8 cellular contexts compared by ENCODE assay signal in the genomic region with DNA sequence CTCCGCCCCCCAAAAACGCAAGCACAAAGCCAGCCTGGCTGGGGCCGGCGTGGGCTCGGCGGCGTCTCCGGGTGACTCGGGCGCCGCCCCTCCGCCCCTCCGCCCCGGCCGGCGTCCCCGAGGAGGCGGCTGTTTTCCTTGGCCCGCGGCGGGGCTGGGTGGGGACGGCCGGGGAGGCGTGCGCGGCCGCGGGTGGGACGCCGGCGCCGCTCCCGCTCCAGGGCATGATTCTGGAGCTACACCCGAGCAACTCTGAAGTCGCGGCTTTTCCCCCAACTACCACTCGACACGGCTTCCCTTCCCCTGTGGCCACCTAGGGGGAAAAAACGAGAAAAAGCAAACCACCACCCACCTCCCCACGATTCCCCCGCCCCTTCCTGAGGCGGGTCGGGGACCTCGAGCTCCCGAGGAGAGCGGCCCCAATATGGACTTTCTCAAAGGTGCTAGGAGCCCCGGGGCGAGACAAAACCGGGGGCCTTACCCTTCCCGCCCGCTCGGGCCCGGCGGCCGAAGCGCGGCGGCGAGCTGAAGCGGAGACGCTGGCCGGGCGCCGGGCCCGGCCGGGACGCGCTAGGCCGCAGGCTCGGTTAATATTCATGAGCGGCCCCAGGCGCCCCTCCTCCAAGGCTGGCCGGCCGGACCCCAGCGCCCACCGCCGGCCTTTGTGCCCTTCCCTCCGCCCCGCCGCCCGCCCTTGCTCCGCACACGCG. TPM values are rescaled to one million over a fixed set of nuclear protein-coding genes. Genes with fewer than 3 reads are reported as not detected.
DNase-seq lines count a peak whose midpoint lies in the region; ATAC-seq and TF ChIP-seq lines count a peak whose summit lies in the region.

No MANE protein-coding gene starts in this region.

- peak overlapping the region; percentile 93 for H3K9ac ChIP-seq in PC-3 (ENCODE audit: low read length)

- CTCF ChIA-PET in PC-3 (lab: Charles Lee), result interaction anchor here (1.4 kb wide), 1 partner anchor 105 kb away, joined by 5 read pairs; no protein-coding TSS in a partner anchor

- H4K20me1 ChIP-seq in PC-3 (ENCODE audit: low read length), result peaks cover 23% of the 10 kb centered on the region

- H3K4me1 ChIP-seq in PC-3 (ENCODE audit: insufficient read depth, low read length) (peaks cover 20% of the 10 kb centered on the region), foreskin keratinocyte (peaks cover 35% of the 10 kb centered on the region), neutrophil (ENCODE audit: control insufficient read depth in 1 of 2, insufficient read depth in 1 of 2, low read depth in 1 of 2, low read length in 1 of 2) (peaks cover 26 to 28% of the 10 kb centered on the region in 2 experiments), upper lobe of right lung (peaks cover 24% of the 10 kb centered on the region)

- TF ChIP-seq CTCF in PC-3 (conservative IDR thresholded peaks at IDR 0.05; ENCODE audit: low read depth, low read length) (no peak), foreskin keratinocyte (conservative IDR thresholded peaks at IDR 0.05) (no peak), neutrophil (IDR thresholded peaks at IDR 0.05) (no peak), upper lobe of right lung (IDR thresholded peaks at IDR 0.05) (no peak)

- H3K4me3 ChIP-seq in PC-3 (ENCODE audit: low read length) (peak overlapping the region; percentile 88), neutrophil (ENCODE audit: low read depth in 1 of 2, low read length in 1 of 2) (peak overlapping the region; percentile 57 to 61), upper lobe of right lung (peak overlapping the region; percentile 85)

- H3K4me2 ChIP-seq in PC-3 (ENCODE audit: low read length), result peak overlapping the region; percentile 97

- no peaks in the 10 kb centered on the region for H3K9me3 ChIP-seq in PC-3 (ENCODE audit: low read length)
- H3K9me3 ChIP-seq in neutrophil, result no peaks in the 10 kb centered on the region
- no peaks in the 10 kb centered on the region for H3K9me3 ChIP-seq in upper lobe of right lung

- ATAC-seq in HG02852 (IDR thresholded peaks at IDR 0.05; ENCODE audit: unreplicated experiment), result peak; percentile 26
- peak; percentile 1 for ATAC-seq in PC-3
- peak; percentile 0 for ATAC-seq in foreskin keratinocyte
- ATAC-seq in upper lobe of right lung, result peak; percentile 38

- POLR2A ChIA-PET in PC-3 (lab: Charles Lee; ENCODE audit: unreplicated experiment), result interaction anchor here (0.7 kb wide), 2 partner anchors 73 to 89 kb away, joined by 3 to 7 read pairs; no protein-coding TSS in a partner anchor

- peaks cover 52% of the 10 kb centered on the region for H3K79me2 ChIP-seq in PC-3 (ENCODE audit: low read length)

- H3K27me3 ChIP-seq in PC-3 (ENCODE audit: low read length), result no peaks in the 10 kb centered on the region
- no peaks in the 10 kb centered on the region for H3K27me3 ChIP-seq in foreskin keratinocyte
- H3K27me3 ChIP-seq in neutrophil, result peaks cover 96% of the 10 kb centered on the region
- no peaks in the 10 kb centered on the region for H3K27me3 ChIP-seq in upper lobe of right lung

- DNase-seq in NCI-H748 (lab: John Stamatoyannopoulos, UW; ENCODE audit: unreplicated experiment) (peak; percentile 46), NCI-H748 treated with DMSO at 0.1 percent for 48 hours (lab: John Stamatoyannopoulos, UW) (no peak), PC-3 (peak; percentile 38), foreskin keratinocyte (peak in 1 of 2 donors; percentile 25), upper lobe of right lung (peak; percentile 83)
- peak; percentile 82 for DNase-seq in activated effector memory CD4-positive, alpha-beta T cell treated with anti-CD3 and anti-CD28 coated beads, Interleukin-2, amount 50 U/mL, for 16 hours

- peak overlapping the region; percentile 63; the same call in 1 of the 2 replicates for H2AFZ ChIP-seq in PC-3 (ENCODE audit: low read length)

- intact Hi-C loops in PC-3 (cut with micrococcal nuclease), result loop anchor here (5.0 kb wide), 3 partner anchors 144 to 239 kb away; no protein-coding TSS in a partner anchor
- intact Hi-C loops in upper lobe of right lung (cut with DNase I), result no loop called here

- peak overlapping the region; percentile 70 for H3K27ac ChIP-seq in PC-3 (ENCODE audit: low read length)
- peak overlapping the region; percentile 84 for H3K27ac ChIP-seq in foreskin keratinocyte
- no peak overlapping the region for H3K27ac ChIP-seq in neutrophil
- peak overlapping the region; percentile 95 for H3K27ac ChIP-seq in upper lobe of right lung

- H3K9me2 ChIP-seq in PC-3 (replicated peaks; ENCODE audit: low read length), result no peaks in the 10 kb centered on the region

- 0 out of 2 replicates have a peak, but pooled peaks cover 6% of the 10 kb centered on the region for H3K36me3 ChIP-seq in PC-3 (ENCODE audit: low read depth, low read length)
- H3K36me3 ChIP-seq in neutrophil, result no peaks in the 10 kb centered on the region
- H3K36me3 ChIP-seq in upper lobe of right lung, result no peaks in the 10 kb centered on the region

- no peaks in the 10 kb centered on the region for H3F3A ChIP-seq in PC-3 (ENCODE audit: low read length, unreplicated experiment)

- no TSS peak for BruUV-seq in PC-3 (replicated peaks; lab: Mats Ljungman, UMichigan)

RNA-seq across cellular contexts. Expression of a gene that starts 0.9 kb away (rescaled TPM):
- 51.4 and 52.6 TPM in 2 replicates for total RNA-seq in PC-3 (2014; rRNA removed)
- total RNA-seq in foreskin keratinocyte, result 103 and 113 TPM in 2 replicates
- 21.2 and 23.9 TPM in 2 replicates for polyA plus RNA-seq in foreskin keratinocyte
- total RNA-seq in upper lobe of right lung, result 85.0 TPM
